In genomic region chr16:49350265-49351103, GRCh38 we compare ENCODE assay signal across 8 cellular contexts. TPM values are rescaled to one million over a fixed set of nuclear protein-coding genes. Genes with fewer than 3 reads are reported as not detected.
DNase-seq lines count a peak whose midpoint lies in the region; ATAC-seq, FAIRE-seq and TF ChIP-seq lines count a peak whose summit lies in the region.

No MANE protein-coding gene starts in this region.

- H3K4me3 Mint-ChIP-seq in activated CD4-positive, alpha-beta T cell treated with anti-CD3 and anti-CD28 coated beads, Interleukin-2, amount 10 ng/mL, durations not matched to agents 24 days and 14 days: no peak overlapping the region
- no peak overlapping the region for H3K4me3 Mint-ChIP-seq in mesothelial cell of epicardium

- BruUV-seq in endothelial cell of umbilical vein (replicated peaks; lab: Mats Ljungman, UMichigan): no TSS peak

- no peaks in the 10 kb centered on the region for H3K79me2 ChIP-seq in endothelial cell of umbilical vein (ENCODE audit: control insufficient read depth, insufficient read depth, low read length)

- CTCF ChIA-PET in endothelial cell of umbilical vein (lab: Charles Lee): interaction anchor here (0.9 to 2.3 kb wide), 4 partner anchors 659 to 664 kb away, joined by 3 to 25 read pairs (median 6); no protein-coding TSS in a partner anchor

- TF ChIP-seq POLR2A in endothelial cell of umbilical vein (IDR thresholded peaks at IDR 0.05; ENCODE audit: low read depth, low read length): no peak

- H2AFZ ChIP-seq in endothelial cell of umbilical vein (ENCODE audit: low read depth, low read length): no peak overlapping the region

- DNase-seq in AG08395 (ENCODE audit: low spot score): peak; percentile 75
- peak; percentile 77 for DNase-seq in GM13977 (ENCODE audit: low spot score)
- DNase-seq in NAMALWA (ENCODE audit: low spot score): peak; percentile 62
- DNase-seq in activated CD4-positive, alpha-beta T cell treated with anti-CD3 and anti-CD28 coated beads, Interleukin-2, amount 10 ng/mL, durations not matched to agents 24 days and 14 days: peak; percentile 86
- peak; percentile 21 for DNase-seq in endothelial cell of umbilical vein (ENCODE audit: low read depth, low spot score)
- DNase-seq in mesothelial cell of epicardium (ENCODE audit: low spot score in 2 of 2, unreplicated experiment in 2 of 2): peak; percentile 46 to 80
- DNase-seq in stimulated activated naive CD4-positive, alpha-beta T cell treated with Interleukin-2 at 50 U/mL for 16 hours (lab: John Stamatoyannopoulos, UW): peak; percentile 1

- no peaks in the 10 kb centered on the region for H3K9me1 ChIP-seq in endothelial cell of umbilical vein (replicated peaks; ENCODE audit: control insufficient read depth, extremely low read depth, insufficient read depth, low read length)

- no peaks in the 10 kb centered on the region for H3K9me3 ChIP-seq in endothelial cell of umbilical vein (replicated peaks; ENCODE audit: control insufficient read depth, insufficient read depth, low read length)

- dilution Hi-C loops in endothelial cell of umbilical vein (cut with MboI; ENCODE audit: extremely low pct_ligation_motif_present, low sequenced_read_pairs): no loop called here

- H3K4me3 ChIP-seq in endothelial cell of umbilical vein (replicated peaks in 1 of 3; ENCODE audit: insufficient read depth in 1 of 3, low read depth in 1 of 3, low read length in 3 of 3): no peak overlapping the region

- peak; percentile 55 for FAIRE-seq in endothelial cell of umbilical vein (lab: Jason Lieb, UNC)

- H3K4me1 ChIP-seq in endothelial cell of umbilical vein (ENCODE audit: control insufficient read depth, extremely low read depth, insufficient read depth, low read length): no peaks in the 10 kb centered on the region

- H3K9ac ChIP-seq in endothelial cell of umbilical vein (replicated peaks; ENCODE audit: extremely low read depth, insufficient read depth, low read length): no peak overlapping the region

- H3K27ac Mint-ChIP-seq in activated CD4-positive, alpha-beta T cell treated with anti-CD3 and anti-CD28 coated beads, Interleukin-2, amount 10 ng/mL, durations not matched to agents 24 days and 14 days: no peak overlapping the region
- no peak overlapping the region for H3K27ac Mint-ChIP-seq in mesothelial cell of epicardium

- no peak overlapping the region for H3K27ac ChIP-seq in endothelial cell of umbilical vein (ENCODE audit: insufficient read depth, low read depth, low read length)

- no peaks in the 10 kb centered on the region for H3K27me3 ChIP-seq in endothelial cell of umbilical vein (ENCODE audit: control insufficient read depth in 2 of 2, insufficient read depth in 2 of 2, low read length in 2 of 2)

- ATAC-seq in GM21737 (IDR thresholded peaks at IDR 0.05; ENCODE audit: unreplicated experiment): no peak

- H3K27me3 Mint-ChIP-seq in activated CD4-positive, alpha-beta T cell treated with anti-CD3 and anti-CD28 coated beads, Interleukin-2, amount 10 ng/mL, durations not matched to agents 24 days and 14 days: peaks cover 2% of the 10 kb centered on the region
- H3K27me3 Mint-ChIP-seq in mesothelial cell of epicardium (ENCODE audit: low read depth): peaks cover 61% of the 10 kb centered on the region

- POLR2A ChIA-PET in endothelial cell of umbilical vein (lab: Charles Lee): no interaction called here

- peaks cover 4% of the 10 kb centered on the region for H3K4me1 Mint-ChIP-seq in activated CD4-positive, alpha-beta T cell treated with anti-CD3 and anti-CD28 coated beads, Interleukin-2, amount 10 ng/mL, durations not matched to agents 24 days and 14 days
- no peaks in the 10 kb centered on the region for H3K4me1 Mint-ChIP-seq in mesothelial cell of epicardium

- no peaks in the 10 kb centered on the region for H3K36me3 ChIP-seq in endothelial cell of umbilical vein (ENCODE audit: control insufficient read depth in 2 of 2, extremely low read depth in 1 of 2, insufficient read depth in 2 of 2, low read length in 2 of 2)

- H4K20me1 ChIP-seq in endothelial cell of umbilical vein (replicated peaks; ENCODE audit: control insufficient read depth, extremely low read depth, insufficient read depth, low read length): no peaks in the 10 kb centered on the region

- H3K9me3 Mint-ChIP-seq in activated CD4-positive, alpha-beta T cell treated with anti-CD3 and anti-CD28 coated beads, Interleukin-2, amount 10 ng/mL, durations not matched to agents 24 days and 14 days: no peaks in the 10 kb centered on the region
- H3K9me3 Mint-ChIP-seq in mesothelial cell of epicardium: no peaks in the 10 kb centered on the region

- TF ChIP-seq CTCF in GM13977 (IDR thresholded peaks at IDR 0.05; ENCODE audit: extremely low read depth, insufficient read depth, missing control alignments) (peak; percentile 92), endothelial cell of umbilical vein (IDR thresholded peaks at IDR 0.05; ENCODE audit: extremely low read depth in 1 of 2, insufficient read depth in 1 of 2, low read depth in 1 of 2, low read length in 2 of 2) (peak; percentile 72 to 82), mesothelial cell of epicardium (IDR thresholded peaks at IDR 0.05; ENCODE audit: unreplicated experiment) (peak; percentile 87)

- in situ Hi-C loops in GM13977 (cut with MboI; ENCODE audit: low pct_unique_long_range_greater_than_20kb, low sequenced_read_pairs, unreplicated experiment): no loop called here

- H3K36me3 Mint-ChIP-seq in activated CD4-positive, alpha-beta T cell treated with anti-CD3 and anti-CD28 coated beads, Interleukin-2, amount 10 ng/mL, durations not matched to agents 24 days and 14 days (ENCODE audit: low read depth): no peaks in the 10 kb centered on the region
- no peaks in the 10 kb centered on the region for H3K36me3 Mint-ChIP-seq in mesothelial cell of epicardium

- intact Hi-C loops in activated CD4-positive, alpha-beta T cell treated with anti-CD3 and anti-CD28 coated beads, Interleukin-2, amount 10 ng/mL, durations not matched to agents 24 days and 14 days (cut with micrococcal nuclease): loop anchor here (2.0 kb wide), 1 partner anchor 664 kb away; no protein-coding TSS in a partner anchor
- intact Hi-C loops in endothelial cell of umbilical vein (cut with micrococcal nuclease): no loop called here

- no peak overlapping the region for H3K4me2 ChIP-seq in endothelial cell of umbilical vein (ENCODE audit: insufficient read depth, low read length)

TF ChIP-seq in endothelial cell of umbilical vein, 7 proteins besides CTCF, POLR2A, EP300 and RAD21:
- TF ChIP-seq EZH2 (IDR thresholded peaks at IDR 0.05; ENCODE audit: borderline replicate concordance, low read depth, low read length, severe bottlenecking) (no peak), FOS (IDR thresholded peaks at IDR 0.05; ENCODE audit: borderline replicate concordance, insufficient read depth, low read length) (no peak), MAX (IDR thresholded peaks at IDR 0.05; ENCODE audit: insufficient read depth, insufficient read length) (no peak), GATA2 (IDR thresholded peaks at IDR 0.05; ENCODE audit: insufficient read depth, insufficient read length, low read depth, low read length) (no peak), JUN (IDR thresholded peaks at IDR 0.05; ENCODE audit: borderline replicate concordance, insufficient read depth, insufficient read length, low read depth) (no peak), MYC (IDR thresholded peaks at IDR 0.05; ENCODE audit: low read depth, low read length) (no peak), POLR2AphosphoS5 (IDR thresholded peaks at IDR 0.05; ENCODE audit: insufficient read depth, low read depth, low read length) (no peak)
TF ChIP-seq in endothelial cell of umbilical vein: peak in this region for 0.

RNA-seq across cellular contexts. Expression of gene C16orf78, which starts 23.1 kb away (rescaled TPM):
- not detected in 2 replicates for total RNA-seq in activated CD4-positive, alpha-beta T cell treated with anti-CD3 and anti-CD28 coated beads, Interleukin-2, amount 10 ng/mL, durations not matched to agents 24 days and 14 days
- total RNA-seq in endothelial cell of umbilical vein (not detected in 2 replicates), mesothelial cell of epicardium (not detected in 3 replicates)
- polyA plus RNA-seq in endothelial cell of umbilical vein: not detected in 2 replicates
- polyA plus RNA-seq in endothelial cell of umbilical vein (2011; cell fraction: cytosol; rRNA removed): not detected in 2 replicates
- not detected in 2 replicates for polyA plus RNA-seq in endothelial cell of umbilical vein (2011; cell fraction: nucleus; rRNA removed)
- polyA plus RNA-seq in endothelial cell of umbilical vein (2012): not detected in 2 replicates
- not detected in 2 replicates for polyA minus RNA-seq in endothelial cell of umbilical vein
- polyA minus RNA-seq in endothelial cell of umbilical vein (2011; cell fraction: cytosol; rRNA and poly(A)+ RNA removed): not detected
- not detected in 2 replicates for polyA minus RNA-seq in endothelial cell of umbilical vein (2011; cell fraction: nucleus; rRNA and poly(A)+ RNA removed)

Comparison
In these comparisons a context has a peak if more than half of its experiments do, and no peak if none do; other contexts are left out.
1. DNase-seq: peak in every context shown above with its lines; median percentile 86 in activated CD4-positive, alpha-beta T cell treated with anti-CD3 and anti-CD28 coated beads, Interleukin-2, amount 10 ng/mL, durations not matched to agents 24 days and 14 days; 77 in GM13977; 75 in AG08395; 63 in mesothelial cell of epicardium; 62 in NAMALWA; 21 in endothelial cell of umbilical vein; 1 in stimulated activated naive CD4-positive, alpha-beta T cell treated with Interleukin-2 at 50 U/mL for 16 hours.